In genomic region chr11:65557280-65558001, GRCh38 we compare ENCODE assay signal across 6 cellular contexts. TPM values are rescaled to one million over a fixed set of nuclear protein-coding genes. Genes with fewer than 3 reads are reported as not detected.
A peak's percentile ranks its signal among the peaks of the same experiment; 100 is the strongest.
DNase-seq lines count a peak whose midpoint lies in the region; FAIRE-seq and TF ChIP-seq lines count a peak whose summit lies in the region.

No MANE protein-coding gene starts in this region.

- peak overlapping the region; percentile 56 for H3K4me3 ChIP-seq in HFF-Myc (replicated peaks; ENCODE audit: low read depth, low read length)
- H3K4me3 ChIP-seq in bronchial epithelial cell (ENCODE audit: low read depth, low read length), result peak overlapping the region; percentile 34
- peak overlapping the region; percentile 52 for H3K4me3 ChIP-seq in neuron (ENCODE audit: low read length)

- TF ChIP-seq CTCF in HFF-Myc (IDR thresholded peaks at IDR 0.05; ENCODE audit: low read depth, low read length, missing control alignments), result no peak
- no peak for TF ChIP-seq CTCF in bronchial epithelial cell (IDR thresholded peaks at IDR 0.05; ENCODE audit: insufficient read depth, low read length, severe bottlenecking)
- no peak for TF ChIP-seq CTCF in GM10266 (IDR thresholded peaks at IDR 0.05; ENCODE audit: control insufficient read depth, insufficient read depth, low read depth, missing control alignments)

- peaks cover 45% of the 10 kb centered on the region for H3K4me1 ChIP-seq in neuron (ENCODE audit: insufficient read depth, low read length)

- H3K36me3 ChIP-seq in bronchial epithelial cell (ENCODE audit: control insufficient read depth, insufficient read depth, low read length) (no peaks in the 10 kb centered on the region), neuron (ENCODE audit: insufficient read depth, low read length) (no peaks in the 10 kb centered on the region)

- H3K9me3 ChIP-seq in neuron (ENCODE audit: low read length), result no peaks in the 10 kb centered on the region

- H2AFZ ChIP-seq in neuron (ENCODE audit: low read depth, low read length), result peak overlapping the region; percentile 13

- DNase-seq in HFF-Myc (ENCODE audit: extremely low read depth, low read depth) (no peak), bronchial epithelial cell (ENCODE audit: low read depth) (no peak), GM10266 (ENCODE audit: extremely low spot score) (no peak), NCI-H345 treated with DMSO at 0.1 percent for 48 hours (lab: John Stamatoyannopoulos, UW; ENCODE audit: unreplicated experiment) (no peak), GM19239 (ENCODE audit: insufficient read length, low spot score) (no peak)

- H3K27me3 ChIP-seq in bronchial epithelial cell (ENCODE audit: control insufficient read depth, insufficient read depth, low read length) (no peaks in the 10 kb centered on the region), neuron (ENCODE audit: insufficient read depth, low read length) (no peaks in the 10 kb centered on the region)

- no peak for FAIRE-seq in bronchial epithelial cell (lab: Jason Lieb, UNC)
- FAIRE-seq in GM19239 (lab: Jason Lieb, UNC), result no peak

RNA-seq across cellular contexts. Expression of gene LTBP3, which starts 0.7 kb away (rescaled TPM):
- 22.5 and 35.0 TPM in 2 replicates for total RNA-seq in bronchial epithelial cell

RNA-seq across cellular contexts. Expression of gene ZNRD2, which starts 12.8 kb away (rescaled TPM):
- 30.3 and 43.4 TPM in 2 replicates for total RNA-seq in bronchial epithelial cell

RNA-seq across cellular contexts. Expression of gene FAM89B, which starts 14.9 kb away (rescaled TPM):
- total RNA-seq in bronchial epithelial cell, result 10.6 and 10.8 TPM in 2 replicates

RNA-seq across cellular contexts. Expression of gene EHBP1L1, which starts 18.4 kb away (rescaled TPM):
- 31.6 and 62.0 TPM in 2 replicates for total RNA-seq in bronchial epithelial cell

RNA-seq across cellular contexts. Expression of gene SCYL1, which starts 32.6 kb away (rescaled TPM):
- total RNA-seq in bronchial epithelial cell, result 49.5 and 64.5 TPM in 2 replicates
